In genomic region chr14:76836029-76836630, GRCh38 we compare ENCODE assay signal across 31 cellular contexts. TPM values are rescaled to one million over a fixed set of nuclear protein-coding genes. Genes with fewer than 3 reads are reported as not detected.
DNase-seq lines count a peak whose midpoint lies in the region; ATAC-seq and TF ChIP-seq lines count a peak whose summit lies in the region.
"Had no signal": no experiment of that assay in that cellular context is flagged by ENCODE, and none has a peak within 500 bp of the region (broad histone marks: within the 10 kb centered on the region; RNA-seq: fewer than 3 reads in every experiment).

No MANE protein-coding gene starts in this region.

- peaks cover 30% of the 10 kb centered on the region for H3K4me1 Mint-ChIP-seq in neural crest cell
- H3K4me1 Mint-ChIP-seq: activated naive CD8-positive, alpha-beta T cell treated with anti-CD3 and anti-CD28 coated beads, Interleukin-2, amount 50 U/mL, for 24 hours; CD4-positive, alpha-beta memory T cell; memory B cell had no signal

- no peaks in the 10 kb centered on the region for H3K79me2 ChIP-seq in GM23248 (ENCODE audit: insufficient read depth)

- no peaks in the 10 kb centered on the region for H3K27me3 Mint-ChIP-seq in neural crest cell (ENCODE audit: low read depth)
- H3K27me3 Mint-ChIP-seq: dendritic cell treated with granulocyte-macrophage colony-stimulating factor and Interleukin-4, amounts not matched to agents 40 ng/mL and 50 ng/mL, for 4 days had no signal

- POLR2A ChIA-PET in GM10248 (lab: Yijun Ruan, JAX) = no interaction called here

- no peak overlapping the region for H2AFZ ChIP-seq in GM23248

- no peak overlapping the region for H3K9ac ChIP-seq in GM23248

- no peaks in the 10 kb centered on the region for H4K20me1 ChIP-seq in GM23248 (ENCODE audit: insufficient read depth)

- H3K4me1 ChIP-seq in BE2C (no peaks in the 10 kb centered on the region), GM23248 (ENCODE audit: insufficient read depth) (no peaks in the 10 kb centered on the region)

- H3K9me2 ChIP-seq in GM23248 (ENCODE audit: insufficient read depth) = no peaks in the 10 kb centered on the region

- H3K36me3 Mint-ChIP-seq in neural crest cell (ENCODE audit: low read depth) = peaks cover 3% of the 10 kb centered on the region
- H3K36me3 Mint-ChIP-seq: CD4-positive, alpha-beta memory T cell; memory B cell; natural killer cell treated with Interleukin-12 subunit alpha and Interleukin-12 subunit beta and Interleukin-15 and Interleukin-18, amount 100 ng/mL, for 72 hours had no signal

- CTCF ChIA-PET in GM10248 (lab: Yijun Ruan, JAX) = no interaction called here

- DNase-seq in BE2C (peak; percentile 17), GM23248 (peak; percentile 14), fibroblast of gingiva (ENCODE audit: low read depth) (peak; percentile 23), neural crest cell (ENCODE audit: low read depth, low spot score) (no peak), AG08395 (ENCODE audit: low spot score) (no peak), NCI-H2227 treated with DMSO at 0.1 percent for 48 hours (lab: John Stamatoyannopoulos, UW) (no peak), GM10248 (ENCODE audit: extremely low spot score) (no peak)
- DNase-seq: activated CD4-positive, alpha-beta T cell treated with anti-CD3 and anti-CD28 coated beads, Interleukin-2, amount 50 U/mL, for 1 hour; activated naive CD8-positive, alpha-beta T cell treated with anti-CD3 and anti-CD28 coated beads, Interleukin-2, amount 50 U/mL, for 24 hours; CD4-positive, alpha-beta memory T cell; DMS53; foreskin fibroblast; IMR-90; NCI-H1694; NCI-H345; SJCRH30; stimulated activated CD4-positive, alpha-beta T cell treated with anti-CD3 and anti-CD28 coated beads, Interleukin-4, amount 100 ng/mL, for 1 hour; stimulated activated naive CD8-positive, alpha-beta T cell treated with anti-CD3 and anti-CD28 coated beads, Interleukin-15, Interleukin-2, amounts not matched to agents 100 U/mL and 50 U/mL, for 24 hours had no signal

- H3K27ac ChIP-seq in GM23248 = no peak overlapping the region
- H3K27ac ChIP-seq: HL-60, SJCRH30 had no signal

- no peaks in the 10 kb centered on the region for H3F3A ChIP-seq in GM23248 (ENCODE audit: insufficient read depth)

- H3K4me3 ChIP-seq in BE2C (ENCODE audit: low read depth, low read length) (no peak overlapping the region), GM23248 (no peak overlapping the region)
- H3K4me3 ChIP-seq: SJCRH30, smooth muscle cell, tibial nerve had no signal

- H3K36me3 ChIP-seq in BE2C (no peaks in the 10 kb centered on the region), GM23248 (ENCODE audit: low read depth) (no peaks in the 10 kb centered on the region)
- H3K36me3 ChIP-seq: SJCRH30, tibial nerve had no signal

- peak overlapping the region; percentile 31 for H3K4me3 Mint-ChIP-seq in neural crest cell
- H3K4me3 Mint-ChIP-seq: activated naive CD8-positive, alpha-beta T cell treated with anti-CD3 and anti-CD28 coated beads, Interleukin-2, amount 50 U/mL, for 24 hours; CD4-positive, alpha-beta memory T cell; dendritic cell treated with granulocyte-macrophage colony-stimulating factor and Interleukin-4, amounts not matched to agents 40 ng/mL and 50 ng/mL, for 4 days; memory B cell; natural killer cell treated with Interleukin-12 subunit alpha and Interleukin-12 subunit beta and Interleukin-15 and Interleukin-18, amount 100 ng/mL, for 72 hours; T-helper 1 cell treated with Interleukin-12 subunit alpha and Interleukin-12 subunit beta and Interleukin-4 antibody, amounts not matched to agents 30 μg/mL and 1 μg/mL, for 36 hours had no signal

- TF ChIP-seq CTCF in BE2C (IDR thresholded peaks at IDR 0.05; ENCODE audit: low read depth, low read length) = no peak
- no peak for TF ChIP-seq CTCF in neural crest cell (conservative IDR thresholded peaks at IDR 0.05)
- no peak for TF ChIP-seq CTCF in GM10248 (IDR thresholded peaks at IDR 0.05; ENCODE audit: control extremely low read depth, extremely low read depth, low read depth, missing control alignments)

- H3K9me3 Mint-ChIP-seq in neural crest cell = peaks cover 2% of the 10 kb centered on the region
- H3K9me3 Mint-ChIP-seq: activated naive CD8-positive, alpha-beta T cell treated with anti-CD3 and anti-CD28 coated beads, Interleukin-2, amount 50 U/mL, for 24 hours; dendritic cell treated with granulocyte-macrophage colony-stimulating factor and Interleukin-4, amounts not matched to agents 40 ng/mL and 50 ng/mL, for 4 days; memory B cell; natural killer cell treated with Interleukin-12 subunit alpha and Interleukin-12 subunit beta and Interleukin-15 and Interleukin-18, amount 100 ng/mL, for 72 hours; T-helper 1 cell treated with Interleukin-12 subunit alpha and Interleukin-12 subunit beta and Interleukin-4 antibody, amounts not matched to agents 30 μg/mL and 1 μg/mL, for 36 hours had no signal

- H3K27ac Mint-ChIP-seq in neural crest cell (ENCODE audit: unreplicated experiment) = no peak overlapping the region
- H3K27ac Mint-ChIP-seq: activated naive CD8-positive, alpha-beta T cell treated with anti-CD3 and anti-CD28 coated beads, Interleukin-2, amount 50 U/mL, for 24 hours; CD4-positive, alpha-beta memory T cell; dendritic cell treated with granulocyte-macrophage colony-stimulating factor and Interleukin-4, amounts not matched to agents 40 ng/mL and 50 ng/mL, for 4 days; memory B cell; natural killer cell treated with Interleukin-12 subunit alpha and Interleukin-12 subunit beta and Interleukin-15 and Interleukin-18, amount 100 ng/mL, for 72 hours; T-helper 1 cell treated with Interleukin-12 subunit alpha and Interleukin-12 subunit beta and Interleukin-4 antibody, amounts not matched to agents 30 μg/mL and 1 μg/mL, for 36 hours had no signal

- in situ Hi-C loops in GM23248 (cut with MboI) = no loop called here

- H3K9me3 ChIP-seq in BE2C (no peaks in the 10 kb centered on the region), GM23248 (ENCODE audit: low read depth) (no peaks in the 10 kb centered on the region)
- H3K9me3 ChIP-seq: tibial nerve had no signal

- no peak for ATAC-seq in HG02798 (IDR thresholded peaks at IDR 0.05; ENCODE audit: poor library complexity, unreplicated experiment)
- ATAC-seq: activated naive CD8-positive, alpha-beta T cell treated with anti-CD3 and anti-CD28 coated beads, Interleukin-2, amount 50 U/mL, for 24 hours; HCT116; natural killer cell treated with Interleukin-12 subunit alpha and Interleukin-12 subunit beta and Interleukin-15 and Interleukin-18, amount 100 ng/mL, for 72 hours; stimulated activated naive CD8-positive, alpha-beta T cell treated with anti-CD3 and anti-CD28 coated beads, Interleukin-15, Interleukin-2, amounts not matched to agents 100 U/mL and 50 U/mL, for 24 hours had no signal

- H3K27me3 ChIP-seq in BE2C (no peaks in the 10 kb centered on the region), GM23248 (replicated peaks; ENCODE audit: insufficient read depth) (peaks cover 24% of the 10 kb centered on the region)
- H3K27me3 ChIP-seq: tibial nerve had no signal

- no peak overlapping the region for H3K4me2 ChIP-seq in GM23248 (ENCODE audit: unreplicated experiment)
- H3K4me2 ChIP-seq: smooth muscle cell had no signal

- 52 to 54% methylated on average over 13 of the region's 13 CpGs for WGBS in GM23248 (ENCODE audit: low coverage in 1 of 2, low lambda C conversion rate in 2 of 2, missing lambda C conversion rate in 2 of 2), 2 experiments

RNA-seq across cellular contexts. Expression of gene LRRC74A, which starts 9.9 kb away (rescaled TPM):
- not detected for polyA plus RNA-seq in BE2C (2012; ENCODE audit: insufficient read depth, insufficient read length, low read depth)
- total RNA-seq in GM23248 (2014; rRNA removed; shearing (Covaris generic)) = not detected in 2 replicates
- polyA plus RNA-seq in GM23248 (2016; fragmentation: Nextera tagmentation; extraction: Ambion mirVana) = not detected in 2 replicates
- not detected in 2 replicates for total RNA-seq in neural crest cell
- total RNA-seq: bronchial epithelial cell; CD4-positive, alpha-beta memory T cell; endothelial cell of umbilical vein; IMR-90; M059J; natural killer cell treated with Interleukin-12 subunit alpha and Interleukin-12 subunit beta and Interleukin-15 and Interleukin-18, amount 100 ng/mL, for 72 hours; SJCRH30; smooth muscle cell; tibial nerve had no signal
- polyA plus RNA-seq: AG04450; CD4-positive, alpha-beta memory T cell; endothelial cell of umbilical vein; IMR-90; smooth muscle cell had no signal

RNA-seq across cellular contexts. Expression of gene ANGEL1, which starts 23.4 kb away (rescaled TPM):
- 23.5 TPM for polyA plus RNA-seq in BE2C (2012; ENCODE audit: insufficient read depth, insufficient read length, low read depth)
- 3.7 and 7.3 TPM in 2 replicates for total RNA-seq in GM23248 (2014; rRNA removed; shearing (Covaris generic))
- 4.9 TPM in 2 replicates for polyA plus RNA-seq in GM23248 (2016; fragmentation: Nextera tagmentation; extraction: Ambion mirVana)
- 37.2 and 38.8 TPM in 2 replicates for total RNA-seq in neural crest cell

Comparison
In these comparisons a context has a peak if more than half of its experiments do, and no peak if none do; other contexts are left out.
1. DNase-seq: peak in BE2C (single experiment), GM23248 (single experiment) and fibroblast of gingiva (single experiment); none in neural crest cell (single experiment), AG08395 (single experiment), NCI-H2227 treated with DMSO at 0.1 percent for 48 hours (single experiment) and GM10248 (single experiment).